ENCODE assay signal across 8 cellular contexts in genomic region chr5:150358261-150359095, GRCh38.
DNase-seq lines count a peak whose midpoint lies in the region; ATAC-seq and TF ChIP-seq lines count a peak whose summit lies in the region.

No MANE protein-coding gene starts in this region.

- H3K4me3 ChIP-seq in OCI-LY1 (ENCODE audit: low read depth, low read length, poor library complexity, severe bottlenecking) (peak overlapping the region; percentile 95), endocrine pancreas (ENCODE audit: control insufficient read depth, insufficient read depth, low read length) (peak overlapping the region; percentile 43), neutrophil (ENCODE audit: low read depth in 1 of 2, low read length in 1 of 2) (peak overlapping the region; percentile 80 to 83)

- no peaks in the 10 kb centered on the region for H3F3A ChIP-seq in OCI-LY1 (ENCODE audit: insufficient read depth, low read length)

- H3K4me2 ChIP-seq in OCI-LY1 (ENCODE audit: low read length), result peak overlapping the region; percentile 79

- H3K9me2 ChIP-seq in OCI-LY1 (ENCODE audit: low read depth, low read length), result no peaks in the 10 kb centered on the region

- no peak for DNase-seq in activated CD4-positive, CD25-positive, alpha-beta regulatory T cell treated with anti-CD3 and anti-CD28 coated beads, Interleukin-2, amount 50 U/mL, for 72 hours

- H3K9me3 ChIP-seq in ES-I3 (ENCODE audit: control insufficient read depth, insufficient read depth, low read length), result no peaks in the 10 kb centered on the region
- H3K9me3 ChIP-seq in OCI-LY1 (ENCODE audit: low read length), result no peaks in the 10 kb centered on the region
- no peaks in the 10 kb centered on the region for H3K9me3 ChIP-seq in endocrine pancreas (ENCODE audit: control insufficient read depth, low read length)
- no peaks in the 10 kb centered on the region for H3K9me3 ChIP-seq in neutrophil

- TF ChIP-seq CTCF in OCI-LY1 (IDR thresholded peaks at IDR 0.05; ENCODE audit: low read length), result no peak
- TF ChIP-seq CTCF in neutrophil (IDR thresholded peaks at IDR 0.05), result no peak

- H4K20me1 ChIP-seq in OCI-LY1 (ENCODE audit: insufficient read depth, low read length), result no peaks in the 10 kb centered on the region

- H3K27ac ChIP-seq in OCI-LY1 (ENCODE audit: low read depth, low read length, poor library complexity, severe bottlenecking), result peak overlapping the region; percentile 11
- H3K27ac ChIP-seq in neutrophil, result peak overlapping the region; percentile 64

- H2AFZ ChIP-seq in OCI-LY1 (ENCODE audit: low read length), result no peak overlapping the region

- H3K4me1 ChIP-seq in ES-I3 (ENCODE audit: insufficient read depth, low read length) (peaks cover 3% of the 10 kb centered on the region; the same call in 1 of the 2 replicates), OCI-LY1 (ENCODE audit: insufficient read depth, low read length, severe bottlenecking) (peaks cover 21% of the 10 kb centered on the region), endocrine pancreas (ENCODE audit: control insufficient read depth, insufficient read depth, low read length) (no peaks in the 10 kb centered on the region), neutrophil (ENCODE audit: control insufficient read depth in 1 of 2, insufficient read depth in 1 of 2, low read depth in 1 of 2, low read length in 1 of 2) (peaks cover 9 to 16% of the 10 kb centered on the region in 2 experiments)

- H3K9ac ChIP-seq in ES-I3 (ENCODE audit: low read depth, low read length) (peak overlapping the region; percentile 82), OCI-LY1 (ENCODE audit: low read length) (peak overlapping the region; percentile 92), endocrine pancreas (ENCODE audit: control insufficient read depth, insufficient read depth, low read length) (peak overlapping the region; percentile 83)

- H3K36me3 ChIP-seq in ES-I3 (ENCODE audit: insufficient read depth, low read length), result peaks cover 34% of the 10 kb centered on the region
- peaks cover 41% of the 10 kb centered on the region for H3K36me3 ChIP-seq in OCI-LY1 (ENCODE audit: insufficient read depth, low read length)
- H3K36me3 ChIP-seq in endocrine pancreas (ENCODE audit: control insufficient read depth, insufficient read depth, low read length), result no peaks in the 10 kb centered on the region
- H3K36me3 ChIP-seq in neutrophil, result no peaks in the 10 kb centered on the region

- ATAC-seq in activated CD4-positive, CD25-positive, alpha-beta regulatory T cell treated with anti-CD3 and anti-CD28 coated beads, Interleukin-2, amount 50 U/mL, for 24 hours, result no peak
- ATAC-seq in HG03354 (IDR thresholded peaks at IDR 0.05; ENCODE audit: poor library complexity, severe bottlenecking, unreplicated experiment), result no peak
- no peak for ATAC-seq in GM21390 (IDR thresholded peaks at IDR 0.05; ENCODE audit: unreplicated experiment)

- H3K79me2 ChIP-seq in OCI-LY1 (ENCODE audit: insufficient read depth, low read length), result peaks cover 17% of the 10 kb centered on the region

- H3K27me3 ChIP-seq in OCI-LY1 (ENCODE audit: insufficient read depth, low read length), result no peaks in the 10 kb centered on the region
- H3K27me3 ChIP-seq in endocrine pancreas (ENCODE audit: control insufficient read depth, insufficient read depth, low read length), result no peaks in the 10 kb centered on the region
- no peaks in the 10 kb centered on the region for H3K27me3 ChIP-seq in neutrophil

Comparison
In these comparisons a context has a peak if more than half of its experiments do, and no peak if none do; other contexts are left out.
1. H3K4me3 ChIP-seq: peak in every context shown above with its lines; median percentile 95 in OCI-LY1; 82 in neutrophil; 43 in endocrine pancreas.